Comparison of ENCODE assay signal across 1 cellular context in genomic region chr10:6473430-6473829, GRCh38.
TF ChIP-seq lines count a peak whose summit lies in the region.

No MANE protein-coding gene starts in this region.

TF ChIP-seq in WTC11, 78 proteins besides CTCF, POLR2A, EP300 and RAD21 (continued from another document):
- no peak for TF ChIP-seq PRDM15 (CRISPR knock-in tag; IDR thresholded peaks at IDR 0.05)
- no peak for TF ChIP-seq RORB (CRISPR knock-in tag; IDR thresholded peaks at IDR 0.05)
- TF ChIP-seq ERG (CRISPR knock-in tag; IDR thresholded peaks at IDR 0.05): no peak
- no peak for TF ChIP-seq NR1H2 (CRISPR knock-in tag; IDR thresholded peaks at IDR 0.05)
- no peak for TF ChIP-seq CBFB (CRISPR knock-in tag; IDR thresholded peaks at IDR 0.05; ENCODE audit: low read depth)
- TF ChIP-seq FOXP4 (CRISPR knock-in tag; IDR thresholded peaks at IDR 0.05): no peak
- no peak for TF ChIP-seq MXD4 (CRISPR knock-in tag; IDR thresholded peaks at IDR 0.05; ENCODE audit: borderline replicate concordance)
- TF ChIP-seq ZNF512 (CRISPR knock-in tag; IDR thresholded peaks at IDR 0.05; ENCODE audit: borderline replicate concordance): no peak
TF ChIP-seq in WTC11: peak in this region for 0.
